Comparison of ENCODE assay signal across 9 cellular contexts in genomic region chr2:197248623-197249022, GRCh38.
A peak's percentile ranks its signal among the peaks of the same experiment; 100 is the strongest.
DNase-seq lines count a peak whose midpoint lies in the region; ATAC-seq and TF ChIP-seq lines count a peak whose summit lies in the region.
"Had no signal": no experiment of that assay in that cellular context is flagged by ENCODE, and none has a peak within 500 bp of the region (broad histone marks: within the 10 kb centered on the region; RNA-seq: fewer than 3 reads in every experiment).

No MANE protein-coding gene starts in this region.

- no peaks in the 10 kb centered on the region for H3K9me3 ChIP-seq in BLaER1
- no peaks in the 10 kb centered on the region for H3K9me3 ChIP-seq in H9 (ENCODE audit: control insufficient read depth, low read depth, low read length)

- H2BK15ac ChIP-seq in H9 (ENCODE audit: low read depth, low read length): no peak overlapping the region

- H3K27ac Mint-ChIP-seq in HFFc6: no peak overlapping the region
- H3K27ac Mint-ChIP-seq in H9: no peak overlapping the region

- H3T11ph ChIP-seq in H9 (ENCODE audit: low read length): no peak overlapping the region

- no peak overlapping the region for H3K18ac ChIP-seq in H9 (ENCODE audit: insufficient read length, low read depth, low read length)

- no peaks in the 10 kb centered on the region for H3K79me2 ChIP-seq in H9 (ENCODE audit: insufficient read depth, low read length)

- H3K4me2 ChIP-seq in BLaER1 (0 out of 2 replicates have a peak overlapping the region, but pooled peaks have one; percentile 27), H9 (ENCODE audit: insufficient read depth, insufficient read length, low read length) (no peak overlapping the region)

- H2BK20ac ChIP-seq in H9 (ENCODE audit: low read depth, low read length, poor library complexity, severe bottlenecking): no peak overlapping the region

- no peak for TF ChIP-seq CTCF in HFFc6 (IDR thresholded peaks at IDR 0.05)
- no peak for TF ChIP-seq CTCF in H9 (conservative IDR thresholded peaks at IDR 0.05)

- no peak overlapping the region for H3K14ac ChIP-seq in H9 (ENCODE audit: insufficient read depth, low read length)

- H3K27me3 Mint-ChIP-seq in HFFc6 (ENCODE audit: insufficient read depth): no peaks in the 10 kb centered on the region
- no peaks in the 10 kb centered on the region; the same call in 1 of the 2 replicates for H3K27me3 Mint-ChIP-seq in H9 (ENCODE audit: low read depth)

- H4K20me1 ChIP-seq in BLaER1 (no peaks in the 10 kb centered on the region), H9 (ENCODE audit: control insufficient read depth, insufficient read depth, insufficient read length) (no peaks in the 10 kb centered on the region)

- H3K4me3 ChIP-seq in BLaER1: no peak overlapping the region

- H3K56ac ChIP-seq in H9 (ENCODE audit: insufficient read length, low read depth, low read length): no peak overlapping the region

- H3K79me1 ChIP-seq in H9 (ENCODE audit: insufficient read depth, low read depth, low read length, poor library complexity, severe bottlenecking): no peaks in the 10 kb centered on the region

- H3K9ac ChIP-seq in BLaER1 (no peak overlapping the region), H9 (ENCODE audit: extremely low read depth, insufficient read length, low read length) (no peak overlapping the region)

- H2AK5ac ChIP-seq in H9 (ENCODE audit: insufficient read length, low read length): no peak overlapping the region

- no peak overlapping the region for H3K4ac ChIP-seq in H9 (ENCODE audit: low read depth, low read length)

- H3K23me2 ChIP-seq in H9 (ENCODE audit: insufficient read length, low read depth, low read length, poor library complexity, severe bottlenecking): no peaks in the 10 kb centered on the region

- H3K4me1 Mint-ChIP-seq in HFFc6 (ENCODE audit: low read depth) (peaks cover 8% of the 10 kb centered on the region), H9 (no peaks in the 10 kb centered on the region)

- H3K27ac ChIP-seq in BLaER1: no peak overlapping the region
- H3K27ac ChIP-seq in H9 (ENCODE audit: insufficient read length, low read depth, low read length): no peak overlapping the region

- H4K8ac ChIP-seq in H9 (replicated peaks; ENCODE audit: insufficient read length, low read depth, low read length): no peak overlapping the region

- DNase-seq in NOMO-1 treated with dmso at 0.1 percent for 144 hours (lab: John Stamatoyannopoulos, UW; ENCODE audit: unreplicated experiment) (peak; percentile 48), fibroblast of gingiva (ENCODE audit: low read depth) (peak; percentile 8), HFFc6 (no peak), H9 (no peak)
- DNase-seq: NCI-H2171 had no signal

- H3K23ac ChIP-seq in H9 (ENCODE audit: insufficient read length, low read depth, low read length): no peak overlapping the region

- H4K5ac ChIP-seq in H9 (ENCODE audit: insufficient read length, low read depth, low read length): no peak overlapping the region

- no peak overlapping the region for H2BK5ac ChIP-seq in H9 (ENCODE audit: insufficient read length, low read length)

- no peak overlapping the region for H2BK120ac ChIP-seq in H9 (ENCODE audit: low read depth, low read length, poor library complexity, severe bottlenecking)

- H3K4me3 Mint-ChIP-seq in HFFc6 (no peak overlapping the region), H9 (no peak overlapping the region)

- no peak overlapping the region for H2AFZ ChIP-seq in H9 (ENCODE audit: low read length)

- no peak overlapping the region for H2BK12ac ChIP-seq in H9 (ENCODE audit: insufficient read length, low read depth, low read length)

- H4K91ac ChIP-seq in H9 (ENCODE audit: insufficient read length, low read depth, low read length): no peak overlapping the region

- H3K4me1 ChIP-seq in BLaER1: peaks cover 11% of the 10 kb centered on the region
- no peaks in the 10 kb centered on the region; the same call in 1 of the 2 replicates for H3K4me1 ChIP-seq in H9 (ENCODE audit: insufficient read depth, low read length)

- H3K9me3 Mint-ChIP-seq in HFFc6: no peaks in the 10 kb centered on the region
- no peaks in the 10 kb centered on the region; a peak in 1 of 5 replicates for H3K9me3 Mint-ChIP-seq in H9

- H3K36me3 Mint-ChIP-seq in HFFc6 (ENCODE audit: low read depth): no peaks in the 10 kb centered on the region
- H3K36me3 Mint-ChIP-seq in H9 (ENCODE audit: insufficient read depth in 1 of 3, low read depth in 3 of 3): no peaks in the 10 kb centered on the region

- peak; percentile 50 for ATAC-seq in GM19025 (IDR thresholded peaks at IDR 0.05; ENCODE audit: low read depth, unreplicated experiment)
- ATAC-seq in GM18517 (IDR thresholded peaks at IDR 0.05; ENCODE audit: unreplicated experiment): no peak
- no peak for ATAC-seq in HG02938 (IDR thresholded peaks at IDR 0.05; ENCODE audit: unreplicated experiment)

- H3K27me3 ChIP-seq in BLaER1: no peaks in the 10 kb centered on the region
- no peaks in the 10 kb centered on the region for H3K27me3 ChIP-seq in H9 (ENCODE audit: insufficient read depth, low read length)

- WGBS in H9 (ENCODE audit: extremely low coverage, insufficient read length, low lambda C conversion rate): no CpG with 5 or more reads among the region's 3 CpGs

- H3K36me3 ChIP-seq in BLaER1: no peaks in the 10 kb centered on the region

Comparison
In these comparisons a context has a peak if more than half of its experiments do, and no peak if none do; other contexts are left out.
1. DNase-seq: peak in NOMO-1 treated with dmso at 0.1 percent for 144 hours (single experiment) and fibroblast of gingiva (single experiment); none in HFFc6 (single experiment) and H9 (single experiment).